Comparison of ENCODE assay signal across 4 cellular contexts in genomic region chr16:14702672-14703071, GRCh38. TPM values are rescaled to one million over a fixed set of nuclear protein-coding genes. Genes with fewer than 3 reads are reported as not detected.
"Had no signal": no experiment of that assay in that cellular context is flagged by ENCODE, and none has a peak within 500 bp of the region (broad histone marks: within the 10 kb centered on the region; RNA-seq: fewer than 3 reads in every experiment).

No MANE protein-coding gene starts in this region.

RNA-seq across cellular contexts. Expression of gene PLA2G10, which starts 8.6 kb away (rescaled TPM):
- total RNA-seq: LHCN-M2, MCF 10A, SK-MEL-5 had no signal
- polyA plus RNA-seq: SK-N-SH had no signal

RNA-seq across cellular contexts. Expression of gene NPIPA2, which starts 39.7 kb away (rescaled TPM):
- total RNA-seq: SK-MEL-5 had no signal
